ENCODE assay signal across 8 cellular contexts in the genomic region with DNA sequence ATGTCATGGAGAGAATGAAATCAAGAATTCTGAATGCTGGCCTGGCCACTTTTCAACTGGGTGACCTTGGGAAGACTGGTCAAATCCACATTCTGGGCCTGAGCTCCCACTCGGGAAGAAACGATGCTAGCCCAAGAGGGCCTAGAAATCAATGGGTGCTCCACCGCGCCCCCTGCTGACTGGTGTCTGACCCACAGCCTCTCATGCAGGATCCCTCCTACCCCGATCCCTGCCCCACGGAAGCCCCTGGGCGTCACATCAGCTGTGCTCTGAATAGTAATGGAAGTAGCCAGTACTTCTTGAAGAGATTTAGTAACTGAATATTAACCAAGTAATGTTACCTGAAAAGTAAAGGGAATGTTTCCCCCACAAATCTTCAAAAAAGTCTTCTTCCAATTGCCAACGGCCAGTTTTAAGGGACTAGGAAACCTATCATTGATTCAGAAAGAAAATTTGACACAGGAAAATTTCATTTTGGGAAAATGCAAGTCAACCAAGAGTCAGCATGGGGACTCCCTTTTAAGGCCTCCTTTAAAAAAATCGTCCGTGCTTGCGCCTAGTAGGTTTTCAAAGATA.
A peak's percentile ranks its signal among the peaks of the same experiment; 100 is the strongest.
DNase-seq lines count a peak whose midpoint lies in the region; ATAC-seq and TF ChIP-seq lines count a peak whose summit lies in the region.

No MANE protein-coding gene starts in this region.

- ATAC-seq in HG02678 (IDR thresholded peaks at IDR 0.05; ENCODE audit: unreplicated experiment), result no peak

- DNase-seq in ACHN (peak; percentile 2), GM03348 (ENCODE audit: low spot score) (peak; percentile 46), RWPE1 (ENCODE audit: low spot score) (no peak), germinal center (ENCODE audit: low spot score) (peak; percentile 65), SIG-M5 treated with dmso at 0.1 percent for 504 hours (lab: John Stamatoyannopoulos, UW; ENCODE audit: unreplicated experiment) (no peak), HPDE6-E6E7 (ENCODE audit: extremely low spot score) (no peak), NCI-H2107 treated with DMSO at 0.1 percent for 48 hours (lab: John Stamatoyannopoulos, UW; ENCODE audit: unreplicated experiment) (no peak)

- CTCF ChIA-PET in RWPE1 (lab: Yijun Ruan, JAX), result interaction anchor here (0.5 to 0.9 kb wide), 5 partner anchors 19 to 1576 kb away, joined by 3 to 7 read pairs (median 4); no protein-coding TSS in a partner anchor

- H3K27ac ChIP-seq in RWPE1, result no peak overlapping the region

- TF ChIP-seq CTCF in RWPE1 (conservative IDR thresholded peaks at IDR 0.05; ENCODE audit: low read depth), result peak; percentile 23; the same call in 1 of the 2 replicates

- POLR2A ChIA-PET in RWPE1 (lab: Yijun Ruan, JAX; ENCODE audit: low non-redundant PET), result no interaction called here

- in situ Hi-C loops in ACHN (cut with HindIII; ENCODE audit: low pct_ligation_motif_present, low pct_unique_long_range_greater_than_20kb, low sequenced_read_pairs), result no loop called here

Comparison
In these comparisons a context has a peak if more than half of its experiments do, and no peak if none do; other contexts are left out.
1. DNase-seq: peak in ACHN (single experiment), GM03348 (single experiment) and germinal center (single experiment); none in RWPE1 (single experiment), SIG-M5 treated with dmso at 0.1 percent for 504 hours (single experiment), HPDE6-E6E7 (single experiment) and NCI-H2107 treated with DMSO at 0.1 percent for 48 hours (single experiment).